1 cellular context compared by ENCODE assay signal in genomic region chr12:117518594-117519270, GRCh38.
A peak's percentile ranks its signal among the peaks of the same experiment; 100 is the strongest.
TF ChIP-seq lines count a peak whose summit lies in the region.

No MANE protein-coding gene starts in this region.

TF ChIP-seq in HepG2, 621 proteins besides CTCF, POLR2A, EP300 and RAD21 (continued from another document and continues in another):
- TF ChIP-seq, protein P1, sequence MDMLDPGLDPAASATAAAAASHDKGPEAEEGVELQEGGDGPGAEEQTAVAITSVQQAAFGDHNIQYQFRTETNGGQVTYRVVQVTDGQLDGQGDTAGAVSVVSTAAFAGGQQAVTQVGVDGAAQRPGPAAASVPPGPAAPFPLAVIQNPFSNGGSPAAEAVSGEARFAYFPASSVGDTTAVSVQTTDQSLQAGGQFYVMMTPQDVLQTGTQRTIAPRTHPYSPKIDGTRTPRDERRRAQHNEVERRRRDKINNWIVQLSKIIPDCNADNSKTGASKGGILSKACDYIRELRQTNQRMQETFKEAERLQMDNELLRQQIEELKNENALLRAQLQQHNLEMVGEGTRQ (IDR thresholded peaks at IDR 0.05; ENCODE audit: low read depth, low read length), result no peak
- TF ChIP-seq, protein P1 (CRISPR knock-in tag; IDR thresholded peaks at IDR 0.05; ENCODE audit: borderline replicate concordance), result no peak
- TF ChIP-seq TAF15 (IDR thresholded peaks at IDR 0.05; ENCODE audit: low read depth, low read length, poor library complexity, severe bottlenecking) (no peak), KDM1A (CRISPR knock-in tag; IDR thresholded peaks at IDR 0.05) (0 out of 2 replicates have a peak, but pooled peaks have one; percentile 39), ZNF841 (CRISPR knock-in tag; IDR thresholded peaks at IDR 0.05; ENCODE audit: borderline replicate concordance) (no peak), MIER3 (CRISPR knock-in tag; IDR thresholded peaks at IDR 0.05; ENCODE audit: borderline replicate concordance) (peak; percentile 46; the same call in 1 of the 2 replicates), ZEB1 (IDR thresholded peaks at IDR 0.05; ENCODE audit: insufficient replicate concordance, low read depth) (peak; percentile 25), MAFF (IDR thresholded peaks at IDR 0.05; ENCODE audit: low read depth, low read length) (no peak), NCOA2 (CRISPR knock-in tag; IDR thresholded peaks at IDR 0.05) (peak; percentile 65), CREB1 (IDR thresholded peaks at IDR 0.05) (no peak), CREB1 (CRISPR knock-in tag; IDR thresholded peaks at IDR 0.05) (peak; percentile 62; the same call in 1 of the 2 replicates), NFE2L2 (IDR thresholded peaks at IDR 0.05; ENCODE audit: low read length) (no peak), ZNF652 (CRISPR knock-in tag; IDR thresholded peaks at IDR 0.05; ENCODE audit: borderline replicate concordance, low read depth) (peak; percentile 82), FOXJ3 (CRISPR knock-in tag; IDR thresholded peaks at IDR 0.05; ENCODE audit: borderline replicate concordance) (peak; percentile 18; the same call in 1 of the 2 replicates), ZNF563 (CRISPR knock-in tag; IDR thresholded peaks at IDR 0.05) (no peak), FOXK1 (CRISPR knock-in tag; IDR thresholded peaks at IDR 0.05; ENCODE audit: borderline replicate concordance, low read depth) (peak; percentile 58; the same call in 1 of the 2 replicates), KDM4B (CRISPR knock-in tag; IDR thresholded peaks at IDR 0.05) (no peak), SOX6 (IDR thresholded peaks at IDR 0.05) (no peak), SOX6 (CRISPR knock-in tag; IDR thresholded peaks at IDR 0.05) (peak; percentile 86), ZNF609 (CRISPR knock-in tag; IDR thresholded peaks at IDR 0.05; ENCODE audit: borderline replicate concordance) (peak; percentile 47; the same call in 1 of the 2 replicates), HOXD1 (CRISPR knock-in tag; IDR thresholded peaks at IDR 0.05) (peak; percentile 75; the same call in 1 of the 2 replicates), ZMYM3 (CRISPR knock-in tag; IDR thresholded peaks at IDR 0.05) (peak; percentile 93), HNF4A (CRISPR knock-in tag; IDR thresholded peaks at IDR 0.05) (peak; percentile 85), SKIL (CRISPR knock-in tag; IDR thresholded peaks at IDR 0.05; ENCODE audit: borderline replicate concordance) (peak; percentile 72), TCF7 (IDR thresholded peaks at IDR 0.05; ENCODE audit: low read depth) (peak; percentile 60), KLF16 (CRISPR knock-in tag; IDR thresholded peaks at IDR 0.05) (0 out of 4 replicates have a peak, but pooled peaks of 1 of the 2 experiments have one; percentile 24), ZNF512 (CRISPR knock-in tag; IDR thresholded peaks at IDR 0.05) (no peak), CBFB (CRISPR knock-in tag; IDR thresholded peaks at IDR 0.05) (peak; percentile 78), NFIC (IDR thresholded peaks at IDR 0.05; ENCODE audit: low read length) (peak; percentile 68; the same call in 1 of the 2 replicates), NR2F6 (IDR thresholded peaks at IDR 0.05) (no peak; the same call in 1 of the 2 replicates), NR2F6 (CRISPR knock-in tag; IDR thresholded peaks at IDR 0.05) (0 out of 2 replicates have a peak, but pooled peaks have one; percentile 42), GATAD2A (CRISPR knock-in tag; IDR thresholded peaks at IDR 0.05) (peak; percentile 80), ZNF414 (CRISPR knock-in tag; IDR thresholded peaks at IDR 0.05) (0 out of 2 replicates have a peak, but pooled peaks have one; percentile 25), TBX3 (IDR thresholded peaks at IDR 0.05; ENCODE audit: borderline replicate concordance) (peak; percentile 75; the same call in 1 of the 2 replicates), DPF2 (CRISPR knock-in tag; IDR thresholded peaks at IDR 0.05; ENCODE audit: borderline replicate concordance, low read depth) (peak; percentile 43; the same call in 1 of the 2 replicates), MIXL1 (CRISPR knock-in tag; IDR thresholded peaks at IDR 0.05) (0 out of 2 replicates have a peak, but pooled peaks have one; percentile 17), PHB2 (IDR thresholded peaks at IDR 0.05; ENCODE audit: partially characterized antibody) (no peak), CHD4 (IDR thresholded peaks at IDR 0.05; ENCODE audit: borderline replicate concordance, low read length) (peak; percentile 94; the same call in 1 of the 2 replicates), TBL1XR1 (IDR thresholded peaks at IDR 0.05; ENCODE audit: borderline replicate concordance, low read length, partially characterized antibody) (no peak), FOXP1 (IDR thresholded peaks at IDR 0.05) (no peak), FOXP1 (CRISPR knock-in tag; IDR thresholded peaks at IDR 0.05) (peak; percentile 50; the same call in 1 of the 2 replicates), RXRA (CRISPR knock-in tag; IDR thresholded peaks at IDR 0.05) (0 out of 2 replicates have a peak, but pooled peaks have one; percentile 55), ZNF337 (CRISPR knock-in tag; IDR thresholded peaks at IDR 0.05; ENCODE audit: borderline replicate concordance, low read depth) (no peak), RARA (CRISPR knock-in tag; IDR thresholded peaks at IDR 0.05) (peak; percentile 94), SOX13 (IDR thresholded peaks at IDR 0.05) (no peak), SOX13 (CRISPR knock-in tag; conservative IDR thresholded peaks at IDR 0.05 in 1 of 2, IDR thresholded peaks at IDR 0.05 in 1 of 2) (peak in 1 of 2 experiments; percentile 84; a peak in 2 of 4 replicates), ZNF318 (CRISPR knock-in tag; IDR thresholded peaks at IDR 0.05) (no peak), SKI (IDR thresholded peaks at IDR 0.05; ENCODE audit: partially characterized antibody) (peak; percentile 93)
